In genomic region chr2:75709297-75709696, GRCh38 we compare ENCODE assay signal across 1 cellular context.
TF ChIP-seq lines count a peak whose summit lies in the region.

No MANE protein-coding gene starts in this region.

TF ChIP-seq in liver, 16 proteins besides CTCF, POLR2A, EP300 and RAD21:
- TF ChIP-seq RXRA (IDR thresholded peaks at IDR 0.05): peak in 1 of 2 donors; percentile 23
- peak in 1 of 2 donors; percentile 19 for TF ChIP-seq HNF4A (conservative IDR thresholded peaks at IDR 0.05)
- no peak for TF ChIP-seq HNF4G (IDR thresholded peaks at IDR 0.05)
- no peak for TF ChIP-seq EGR1 (IDR thresholded peaks at IDR 0.05; ENCODE audit: low read depth in 2 of 2)
- TF ChIP-seq TAF1 (conservative IDR thresholded peaks at IDR 0.05): peak; percentile 33
